ENCODE assay signal across 20 cellular contexts in genomic region chr1:191585095-191585494, GRCh38.
"Had no signal": no experiment of that assay in that cellular context is flagged by ENCODE, and none has a peak within 500 bp of the region (broad histone marks: within the 10 kb centered on the region; RNA-seq: fewer than 3 reads in every experiment).

No MANE protein-coding gene starts in this region.

- ATAC-seq: natural killer cell; right lobe of liver; stimulated activated memory B cell treated with anti-CD40 and anti-IgM and Interleukin-4, amounts not matched to agents 10 μg/mL and 1 μg/mL and 100 μg/mL, for 72 hours; stimulated activated naive CD8-positive, alpha-beta T cell treated with anti-CD3 and anti-CD28 coated beads, Interleukin-15, amount 100 ng/mL, for 72 hours had no signal

- H3K36me3 ChIP-seq: left ventricle myocardium inferior, ovary, right atrium auricular region, right lobe of liver, tibial nerve, uterus had no signal

- H3K4me3 ChIP-seq: left ventricle myocardium inferior, lung, ovary, right atrium auricular region, right lobe of liver, smooth muscle cell, tibial nerve, uterus had no signal

- DNase-seq: islet precursor cell; left ventricle myocardium inferior; mesendoderm; naive B cell; natural killer cell; ovary; right lobe of liver; stimulated activated CD4-positive, alpha-beta T cell treated with anti-CD3 and anti-CD28 coated beads, Interleukin-1b, Interleukin-23, amount 100 ng/mL, for 48 hours; stimulated activated CD4-positive, alpha-beta T cell treated with anti-CD3 and anti-CD28 coated beads, Interleukin-2, amount 100 ng/mL, for 48 hours; stimulated activated CD4-positive, alpha-beta T cell treated with anti-CD3 and anti-CD28 coated beads, Interleukin-4, amount 100 ng/mL, for 4 hours; stimulated activated CD8-positive, alpha-beta memory T cell treated with anti-CD3 and anti-CD28 coated beads, Interleukin-4, amount 100 ng/mL, for 48 hours; stimulated activated naive CD4-positive, alpha-beta T cell treated with Interleukin-2 at 50 U/mL for 16 hours; stimulated activated naive CD8-positive, alpha-beta T cell treated with anti-CD3 and anti-CD28 coated beads, Interleukin-15, amount 100 ng/mL, for 72 hours; substantia nigra; uterus had no signal

- H3K27me3 ChIP-seq: ovary, right atrium auricular region, right lobe of liver, tibial nerve, uterus had no signal

- H3K9me3 ChIP-seq: ovary, right atrium auricular region, right lobe of liver, tibial nerve, uterus had no signal

- H3K4me1 ChIP-seq: left ventricle myocardium inferior, right atrium auricular region, right lobe of liver, tibial nerve, uterus had no signal

- H3K27ac ChIP-seq: left ventricle myocardium inferior, ovary, right atrium auricular region, right lobe of liver, tibial nerve, uterus had no signal

- H3K4me2 ChIP-seq: smooth muscle cell had no signal
